1 cellular context compared by ENCODE assay signal in the genomic region with DNA sequence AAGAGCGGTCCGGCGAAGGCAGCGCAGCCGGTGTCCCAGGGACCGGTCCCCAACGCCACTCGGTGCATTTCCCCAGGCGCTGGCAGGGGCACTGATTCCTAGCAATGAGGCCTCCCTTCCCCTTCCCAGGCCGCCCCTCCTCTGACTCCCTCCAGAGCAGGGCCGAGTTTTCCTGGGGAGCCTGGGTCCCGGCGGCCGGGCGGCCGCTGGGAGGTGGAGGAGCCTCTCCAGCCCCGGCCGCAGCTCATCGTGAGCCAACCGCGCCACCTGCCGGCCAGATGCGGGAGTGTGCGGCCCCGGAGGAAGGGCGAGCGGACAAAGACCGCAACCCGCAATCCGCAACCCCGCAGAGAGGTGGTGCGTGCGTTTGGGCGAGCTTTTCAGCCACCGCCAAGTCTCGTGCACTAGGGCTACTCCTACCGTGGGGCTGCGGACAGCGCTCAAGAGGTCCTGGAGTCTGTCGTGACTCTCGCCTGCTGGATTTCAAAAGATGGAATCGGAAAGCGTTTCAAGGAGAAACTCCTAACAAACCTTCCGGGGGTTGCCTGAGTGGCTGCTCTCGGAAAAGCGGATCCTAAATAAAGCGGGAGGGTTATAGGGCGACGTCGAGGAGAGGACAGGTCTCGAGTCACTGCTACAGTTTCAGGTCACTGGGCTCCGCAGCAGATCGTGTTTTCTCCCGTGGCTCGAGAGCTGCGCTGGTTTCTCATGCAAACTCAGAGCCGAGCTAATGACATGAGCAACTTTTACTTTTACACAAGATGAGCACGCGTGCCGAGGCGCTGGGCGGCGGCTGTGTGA.
TF ChIP-seq lines count a peak whose summit lies in the region.

No MANE protein-coding gene starts in this region.

TF ChIP-seq in HepG2, 621 proteins besides CTCF, POLR2A, EP300 and RAD21 (continued from another document and continues in another):
- TF ChIP-seq AKNA (CRISPR knock-in tag; IDR thresholded peaks at IDR 0.05; ENCODE audit: borderline replicate concordance) (no peak), LCORL (IDR thresholded peaks at IDR 0.05) (no peak), LCORL (CRISPR knock-in tag; IDR thresholded peaks at IDR 0.05) (peak; percentile 63), ZNF567 (CRISPR knock-in tag; IDR thresholded peaks at IDR 0.05; ENCODE audit: borderline replicate concordance) (no peak), ZNF280B (CRISPR knock-in tag; IDR thresholded peaks at IDR 0.05; ENCODE audit: borderline replicate concordance) (no peak; the same call in 1 of the 2 replicates), ARID4A (CRISPR knock-in tag; IDR thresholded peaks at IDR 0.05; ENCODE audit: borderline replicate concordance) (peak; percentile 45; the same call in 1 of the 2 replicates), ZNF142 (CRISPR knock-in tag; IDR thresholded peaks at IDR 0.05) (no peak), HNRNPLL (IDR thresholded peaks at IDR 0.05; ENCODE audit: low read depth, low read length, poor library complexity, severe bottlenecking) (peak; percentile 59), PITX1 (CRISPR knock-in tag; IDR thresholded peaks at IDR 0.05) (0 out of 2 replicates have a peak, but pooled peaks have one; percentile 4), ZNF781 (CRISPR knock-in tag; IDR thresholded peaks at IDR 0.05; ENCODE audit: borderline replicate concordance, not compliant biosample characterization) (peak; percentile 71), ZNF891 (CRISPR knock-in tag; IDR thresholded peaks at IDR 0.05) (no peak), ZFX (CRISPR knock-in tag; IDR thresholded peaks at IDR 0.05; ENCODE audit: low read depth) (0 out of 2 replicates have a peak, but pooled peaks have one; percentile 16), ZNF546 (CRISPR knock-in tag; conservative IDR thresholded peaks at IDR 0.05) (peak; percentile 67; the same call in 1 of the 2 replicates), MED1 (CRISPR knock-in tag; IDR thresholded peaks at IDR 0.05) (no peak), RARG (CRISPR knock-in tag; IDR thresholded peaks at IDR 0.05; ENCODE audit: low read depth) (no peak), MED8 (CRISPR knock-in tag; IDR thresholded peaks at IDR 0.05; ENCODE audit: insufficient replicate concordance) (peak; percentile 34), RELA (CRISPR knock-in tag; IDR thresholded peaks at IDR 0.05) (peak; percentile 58; the same call in 1 of the 2 replicates), ZNF350 (CRISPR knock-in tag; IDR thresholded peaks at IDR 0.05; ENCODE audit: borderline replicate concordance, low read depth) (peak; percentile 65; the same call in 1 of the 2 replicates), ZNF432 (CRISPR knock-in tag; IDR thresholded peaks at IDR 0.05; ENCODE audit: borderline replicate concordance) (no peak), ZBTB1 (CRISPR knock-in tag; IDR thresholded peaks at IDR 0.05; ENCODE audit: borderline replicate concordance) (peak; percentile 63; the same call in 1 of the 2 replicates), EEA1 (CRISPR knock-in tag; IDR thresholded peaks at IDR 0.05; ENCODE audit: borderline replicate concordance) (no peak; the same call in 1 of the 2 replicates), ATF7-NPFF (CRISPR knock-in tag; IDR thresholded peaks at IDR 0.05; ENCODE audit: low read depth) (0 out of 2 replicates have a peak, but pooled peaks have one; percentile 47), ZSCAN25 (CRISPR knock-in tag; IDR thresholded peaks at IDR 0.05) (no peak), FOXM1 (CRISPR knock-in tag; IDR thresholded peaks at IDR 0.05) (no peak), MAZ (IDR thresholded peaks at IDR 0.05; ENCODE audit: borderline replicate concordance, low read depth, low read length) (no peak; the same call in 1 of the 2 replicates), MAZ (CRISPR knock-in tag; IDR thresholded peaks at IDR 0.05; ENCODE audit: low read depth) (peak; percentile 64; the same call in 1 of the 2 replicates), ZNF724P (CRISPR knock-in tag; IDR thresholded peaks at IDR 0.05; ENCODE audit: borderline replicate concordance) (peak; percentile 74; the same call in 1 of the 2 replicates), PREB (CRISPR knock-in tag; IDR thresholded peaks at IDR 0.05) (no peak), PLSCR1 (CRISPR knock-in tag; IDR thresholded peaks at IDR 0.05; ENCODE audit: borderline replicate concordance) (no peak), ZNF746 (CRISPR knock-in tag; IDR thresholded peaks at IDR 0.05) (no peak)
- TF ChIP-seq, protein P1, sequence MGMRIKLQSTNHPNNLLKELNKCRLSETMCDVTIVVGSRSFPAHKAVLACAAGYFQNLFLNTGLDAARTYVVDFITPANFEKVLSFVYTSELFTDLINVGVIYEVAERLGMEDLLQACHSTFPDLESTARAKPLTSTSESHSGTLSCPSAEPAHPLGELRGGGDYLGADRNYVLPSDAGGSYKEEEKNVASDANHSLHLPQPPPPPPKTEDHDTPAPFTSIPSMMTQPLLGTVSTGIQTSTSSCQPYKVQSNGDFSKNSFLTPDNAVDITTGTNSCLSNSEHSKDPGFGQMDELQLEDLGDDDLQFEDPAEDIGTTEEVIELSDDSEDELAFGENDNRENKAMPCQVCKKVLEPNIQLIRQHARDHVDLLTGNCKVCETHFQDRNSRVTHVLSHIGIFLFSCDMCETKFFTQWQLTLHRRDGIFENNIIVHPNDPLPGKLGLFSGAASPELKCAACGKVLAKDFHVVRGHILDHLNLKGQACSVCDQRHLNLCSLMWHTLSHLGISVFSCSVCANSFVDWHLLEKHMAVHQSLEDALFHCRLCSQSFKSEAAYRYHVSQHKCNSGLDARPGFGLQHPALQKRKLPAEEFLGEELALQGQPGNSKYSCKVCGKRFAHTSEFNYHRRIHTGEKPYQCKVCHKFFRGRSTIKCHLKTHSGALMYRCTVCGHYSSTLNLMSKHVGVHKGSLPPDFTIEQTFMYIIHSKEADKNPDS (CRISPR knock-in tag; IDR thresholded peaks at IDR 0.05) = peak; percentile 58; the same call in 1 of the 2 replicates
